ENCODE assay signal across 8 cellular contexts in genomic region chr6:32627831-32628230, GRCh38. TPM values are rescaled to one million over a fixed set of nuclear protein-coding genes. Genes with fewer than 3 reads are reported as not detected.
DNase-seq lines count a peak whose midpoint lies in the region; ATAC-seq, FAIRE-seq and TF ChIP-seq lines count a peak whose summit lies in the region.
"Had no signal": no experiment of that assay in that cellular context is flagged by ENCODE, and none has a peak within 500 bp of the region (broad histone marks: within the 10 kb centered on the region; RNA-seq: fewer than 3 reads in every experiment).

No MANE protein-coding gene starts in this region.

- H3K27me3 ChIP-seq in bronchial epithelial cell (ENCODE audit: control insufficient read depth, insufficient read depth, low read length): no peaks in the 10 kb centered on the region
- H3K27me3 ChIP-seq in psoas muscle (ENCODE audit: insufficient read depth in 3 of 3, low read length in 2 of 3): no peaks in the 10 kb centered on the region

- peak; percentile 44 for DNase-seq in bronchial epithelial cell (ENCODE audit: low read depth)
- DNase-seq in renal cortical epithelial cell (ENCODE audit: low read depth): peak; percentile 64
- no peak for DNase-seq in psoas muscle

- ATAC-seq in GM18505 (IDR thresholded peaks at IDR 0.05; ENCODE audit: unreplicated experiment) (no peak), psoas muscle (no peak), GM21526 (IDR thresholded peaks at IDR 0.05; ENCODE audit: low FRiP score, unreplicated experiment) (no peak), HG03139 (IDR thresholded peaks at IDR 0.05; ENCODE audit: unreplicated experiment) (no peak)

- intact Hi-C loops in psoas muscle (cut with DNase I): no loop called here

- H3K36me3 Mint-ChIP-seq in IgD-negative memory B cell: peaks cover 3% of the 10 kb centered on the region

- peaks cover 55 to 62% (median 62%) of the 10 kb centered on the region in 3 donors for H3K4me1 Mint-ChIP-seq in IgD-negative memory B cell

- H3K9me3 ChIP-seq in psoas muscle: no peaks in the 10 kb centered on the region

- no peak for FAIRE-seq in bronchial epithelial cell (lab: Jason Lieb, UNC)
- FAIRE-seq: endothelial cell of umbilical vein had no signal

- no peak overlapping the region for H3K27ac ChIP-seq in psoas muscle

- no peaks in the 10 kb centered on the region for H3K27me3 Mint-ChIP-seq in IgD-negative memory B cell

- peaks cover 0 to 6% (median 0%) of the 10 kb centered on the region in 3 donors for H3K9me3 Mint-ChIP-seq in IgD-negative memory B cell

- H3K36me3 ChIP-seq in bronchial epithelial cell (ENCODE audit: control insufficient read depth, insufficient read depth, low read length) (no peaks in the 10 kb centered on the region), psoas muscle (ENCODE audit: insufficient read depth in 1 of 2, low read depth in 1 of 2) (no peaks in the 10 kb centered on the region)

- peak overlapping the region; percentile 86 to 94 (median 88) for H3K4me3 Mint-ChIP-seq in IgD-negative memory B cell

- H3K4me3 ChIP-seq in bronchial epithelial cell (ENCODE audit: low read depth, low read length) (no peak overlapping the region), psoas muscle (no peak overlapping the region)

- H3K27ac Mint-ChIP-seq in IgD-negative memory B cell: peak overlapping the region; percentile 94 to 99 (median 97)

- no peaks in the 10 kb centered on the region for H3K4me1 ChIP-seq in psoas muscle

- TF ChIP-seq POLR2A in GM18505 (IDR thresholded peaks at IDR 0.05; ENCODE audit: borderline replicate concordance, extremely low read depth, insufficient read depth, insufficient read length): peak; percentile 40

- 18 to 29% (median 24%) methylated on average over 3 of the region's 3 CpGs for WGBS in psoas muscle, 3 donors

- TF ChIP-seq CTCF in bronchial epithelial cell (IDR thresholded peaks at IDR 0.05; ENCODE audit: insufficient read depth, low read length, severe bottlenecking) (no peak), psoas muscle (IDR thresholded peaks at IDR 0.05) (no peak)

RNA-seq across cellular contexts. Expression of gene HLA-DQA1, which starts 9.4 kb away (rescaled TPM):
- polyA plus RNA-seq in IgD-negative memory B cell: 377 TPM
- not detected in 2 replicates for total RNA-seq in bronchial epithelial cell
- 1.9 TPM in 1 of 2 replicates, not detected in the other for total RNA-seq in renal cortical epithelial cell
- 1 to 10 TPM; 1.3 to 7.8 (median 6.2) TPM for total RNA-seq in psoas muscle
- polyA plus RNA-seq in psoas muscle: 1 to 10 TPM; 5.9 to 7.8 (median 5.9) TPM
- total RNA-seq: endothelial cell of umbilical vein had no signal
- polyA plus RNA-seq: endothelial cell of umbilical vein had no signal

RNA-seq across cellular contexts. Expression of gene HLA-DRB1, which starts 38.2 kb away (rescaled TPM):
- polyA plus RNA-seq in IgD-negative memory B cell (1,928 TPM), psoas muscle (10 to 100 TPM; 13.2 to 32.6 (median 20.5) TPM)
- total RNA-seq in bronchial epithelial cell (0.13 TPM in 1 of 2 replicates, not detected in the other), renal cortical epithelial cell (0.99 and 18.2 TPM in 2 replicates), psoas muscle (10 to 100 TPM; 16.9 to 49.4 (median 29.8) TPM)
- total RNA-seq: endothelial cell of umbilical vein had no signal
- polyA plus RNA-seq: endothelial cell of umbilical vein had no signal

RNA-seq across cellular contexts. Expression of gene HLA-DQB1, which starts 38.6 kb away (rescaled TPM):
- 155 TPM for polyA plus RNA-seq in IgD-negative memory B cell
- 1.4 TPM in 1 of 2 replicates, not detected in the other for total RNA-seq in bronchial epithelial cell
- total RNA-seq in renal cortical epithelial cell: 1.8 and 28.0 TPM in 2 replicates
- 1 to 10 TPM; 2.9 to 5.4 (median 4.2) TPM for total RNA-seq in psoas muscle
- polyA plus RNA-seq in psoas muscle: 10 to 100 TPM in 1 of 3 donors, 1 to 10 TPM in 2; 8.2 to 10.8 (median 8.6) TPM
- total RNA-seq: endothelial cell of umbilical vein had no signal
- polyA plus RNA-seq: endothelial cell of umbilical vein had no signal

Comparison
In these comparisons a context has a peak if more than half of its experiments do, and no peak if none do; other contexts are left out.
1. DNase-seq: peak in bronchial epithelial cell (single experiment) and renal cortical epithelial cell (single experiment); none in psoas muscle (0 of 2).